8 cellular contexts compared by ENCODE assay signal in the genomic region with DNA sequence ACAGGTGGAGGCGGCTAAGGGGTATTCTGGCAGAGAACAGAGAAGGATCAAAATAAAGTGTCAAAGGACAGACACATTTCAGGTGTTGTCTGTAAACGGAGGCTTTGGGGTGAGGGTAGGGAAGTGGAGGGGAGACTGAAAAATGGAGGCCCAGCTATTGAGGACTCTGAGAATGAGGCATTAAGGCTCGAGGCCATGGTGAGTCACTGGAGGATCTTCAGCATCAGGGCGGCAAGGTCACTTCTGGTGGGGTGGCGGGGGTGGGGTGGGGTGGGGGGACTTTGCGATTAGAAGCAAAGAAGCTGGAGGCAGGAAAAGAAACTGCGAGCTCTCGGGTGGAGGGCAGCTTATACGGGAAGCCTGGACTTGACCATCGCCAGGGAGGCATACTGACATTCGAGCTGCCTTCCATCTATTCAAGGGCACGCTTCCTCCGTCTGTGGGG. TPM values are rescaled to one million over a fixed set of nuclear protein-coding genes. Genes with fewer than 3 reads are reported as not detected.
DNase-seq lines count a peak whose midpoint lies in the region; ATAC-seq and TF ChIP-seq lines count a peak whose summit lies in the region.

No MANE protein-coding gene starts in this region.

- H3K27me3 ChIP-seq in AG04450 (ENCODE audit: control insufficient read depth, insufficient read depth, low read length) = peaks cover 5% of the 10 kb centered on the region
- no peaks in the 10 kb centered on the region for H3K27me3 ChIP-seq in gastroesophageal sphincter
- no peaks in the 10 kb centered on the region for H3K27me3 ChIP-seq in prostate gland (replicated peaks; ENCODE audit: insufficient read depth)

- POLR2A ChIA-PET in AG04450 (lab: Yijun Ruan, JAX) (interaction anchor here (0.6 kb wide), 1 partner anchor 93 kb away, joined by 4 read pairs; no protein-coding TSS in a partner anchor), HEK293 (lab: Yijun Ruan, JAX) (interaction anchor here (0.6 to 3.0 kb wide), 5 partner anchors 10 to 260 kb away, joined by 3 to 15 read pairs (median 5); a partner anchor contains a TSS)

- H3K4me1 ChIP-seq in HEK293 (ENCODE audit: control insufficient read depth, insufficient read depth, low read length) (no peaks in the 10 kb centered on the region; the same call in 1 of the 2 replicates), gastroesophageal sphincter (peaks cover 0 to 45% (median 7%) of the 10 kb centered on the region in 3 donors), prostate gland (replicated peaks) (no peaks in the 10 kb centered on the region)

- no peak for TF ChIP-seq EP300 in gastroesophageal sphincter (IDR thresholded peaks at IDR 0.05)

- TF ChIP-seq CTCF in AG04450 (IDR thresholded peaks at IDR 0.05; ENCODE audit: low read depth, low read length) = no peak
- no peak for TF ChIP-seq CTCF in HEK293 (tag by site-specific recombination; IDR thresholded peaks at IDR 0.05)
- TF ChIP-seq CTCF in gastroesophageal sphincter (IDR thresholded peaks at IDR 0.05) = no peak
- no peak for TF ChIP-seq CTCF in prostate gland (IDR thresholded peaks at IDR 0.05)

- H3K4me3 ChIP-seq in AG04450 (ENCODE audit: low read depth, low read length) = peak overlapping the region; percentile 75
- H3K4me3 ChIP-seq in HEK293 (ENCODE audit: low read depth, low read length) = peak overlapping the region; percentile 78
- H3K4me3 ChIP-seq in gastroesophageal sphincter = peak overlapping the region; percentile 58 to 98
- peak overlapping the region; percentile 88 to 89 for H3K4me3 ChIP-seq in prostate gland

- H3K36me3 ChIP-seq in HEK293 (ENCODE audit: control insufficient read depth in 2 of 2, insufficient read depth in 1 of 2, low read length in 2 of 2) (no peaks in the 10 kb centered on the region), gastroesophageal sphincter (no peaks in the 10 kb centered on the region), prostate gland (no peaks in the 10 kb centered on the region)

- intact Hi-C loops in prostate gland (cut with DNase I) = loop anchor here (2.0 to 10.0 kb wide), 2 partner anchors 59 to 247 kb away; a partner anchor contains a TSS

- no peak overlapping the region for H3K27ac ChIP-seq in AG04450 (ENCODE audit: low read depth, low read length)
- H3K27ac ChIP-seq in HEK293 (ENCODE audit: extremely low read depth, low read depth, low read length) = peak overlapping the region; percentile 73; the same call in 1 of the 2 replicates
- peak overlapping the region; percentile 81 to 99 (median 98) for H3K27ac ChIP-seq in gastroesophageal sphincter
- peak overlapping the region; percentile 89 to 94 for H3K27ac ChIP-seq in prostate gland

- ATAC-seq in gastroesophageal sphincter (peak; percentile 24), GM18498 (IDR thresholded peaks at IDR 0.05; ENCODE audit: unreplicated experiment) (no peak)

- DNase-seq in AG04450 (ENCODE audit: low read depth, low spot score) = no peak
- DNase-seq in activated CD4-positive, alpha-beta T cell treated with anti-CD3 and anti-CD28 coated beads, Interleukin-2, amount 50 U/mL, for 4 hours = peak; percentile 10
- no peak for DNase-seq in prostate gland (ENCODE audit: low spot score)
- DNase-seq in superior temporal gyrus (ENCODE audit: extremely low spot score) = no peak
- no peak for DNase-seq in globus pallidus (ENCODE audit: low spot score)

- WGBS in gastroesophageal sphincter (ENCODE audit: low coverage in 1 of 2), 2 donors = 3 to 30% methylated on average over 3 to 10 of the region's 13 CpGs
- WGBS in prostate gland = 8% methylated on average over 13 of the region's 13 CpGs

- TF ChIP-seq POLR2A in gastroesophageal sphincter (IDR thresholded peaks at IDR 0.05) = no peak
- TF ChIP-seq POLR2A in prostate gland (IDR thresholded peaks at IDR 0.05) = no peak

- CTCF ChIA-PET in AG04450 (lab: Charles Lee) (interaction anchor here (0.6 to 1.7 kb wide), 7 partner anchors 8 to 258 kb away, joined by 3 to 7 read pairs (median 3); no protein-coding TSS in a partner anchor), HEK293 (lab: Yijun Ruan, JAX) (interaction anchor here (0.9 to 1.5 kb wide), 2 partner anchors 73 to 156 kb away, joined by 4 to 9 read pairs; no protein-coding TSS in a partner anchor)

- H3K9me3 ChIP-seq in AG04450 (ENCODE audit: control insufficient read depth, insufficient read depth, low read length) = no peaks in the 10 kb centered on the region
- no peaks in the 10 kb centered on the region for H3K9me3 ChIP-seq in HEK293 (ENCODE audit: control insufficient read depth, insufficient read depth, low read depth, low read length)
- H3K9me3 ChIP-seq in gastroesophageal sphincter = no peaks in the 10 kb centered on the region
- H3K9me3 ChIP-seq in prostate gland = no peaks in the 10 kb centered on the region

TF ChIP-seq in HEK293, 187 proteins besides CTCF, POLR2A, EP300 and RAD21:
- TF ChIP-seq SP3 (tag by site-specific recombination; IDR thresholded peaks at IDR 0.05) (0 out of 2 replicates have a peak, but pooled peaks have one; percentile 17), OSR2 (tag by site-specific recombination; IDR thresholded peaks at IDR 0.05) (no peak), SP7 (tag by site-specific recombination; IDR thresholded peaks at IDR 0.05) (0 out of 2 replicates have a peak, but pooled peaks have one; percentile 18)
- TF ChIP-seq, protein P1, sequence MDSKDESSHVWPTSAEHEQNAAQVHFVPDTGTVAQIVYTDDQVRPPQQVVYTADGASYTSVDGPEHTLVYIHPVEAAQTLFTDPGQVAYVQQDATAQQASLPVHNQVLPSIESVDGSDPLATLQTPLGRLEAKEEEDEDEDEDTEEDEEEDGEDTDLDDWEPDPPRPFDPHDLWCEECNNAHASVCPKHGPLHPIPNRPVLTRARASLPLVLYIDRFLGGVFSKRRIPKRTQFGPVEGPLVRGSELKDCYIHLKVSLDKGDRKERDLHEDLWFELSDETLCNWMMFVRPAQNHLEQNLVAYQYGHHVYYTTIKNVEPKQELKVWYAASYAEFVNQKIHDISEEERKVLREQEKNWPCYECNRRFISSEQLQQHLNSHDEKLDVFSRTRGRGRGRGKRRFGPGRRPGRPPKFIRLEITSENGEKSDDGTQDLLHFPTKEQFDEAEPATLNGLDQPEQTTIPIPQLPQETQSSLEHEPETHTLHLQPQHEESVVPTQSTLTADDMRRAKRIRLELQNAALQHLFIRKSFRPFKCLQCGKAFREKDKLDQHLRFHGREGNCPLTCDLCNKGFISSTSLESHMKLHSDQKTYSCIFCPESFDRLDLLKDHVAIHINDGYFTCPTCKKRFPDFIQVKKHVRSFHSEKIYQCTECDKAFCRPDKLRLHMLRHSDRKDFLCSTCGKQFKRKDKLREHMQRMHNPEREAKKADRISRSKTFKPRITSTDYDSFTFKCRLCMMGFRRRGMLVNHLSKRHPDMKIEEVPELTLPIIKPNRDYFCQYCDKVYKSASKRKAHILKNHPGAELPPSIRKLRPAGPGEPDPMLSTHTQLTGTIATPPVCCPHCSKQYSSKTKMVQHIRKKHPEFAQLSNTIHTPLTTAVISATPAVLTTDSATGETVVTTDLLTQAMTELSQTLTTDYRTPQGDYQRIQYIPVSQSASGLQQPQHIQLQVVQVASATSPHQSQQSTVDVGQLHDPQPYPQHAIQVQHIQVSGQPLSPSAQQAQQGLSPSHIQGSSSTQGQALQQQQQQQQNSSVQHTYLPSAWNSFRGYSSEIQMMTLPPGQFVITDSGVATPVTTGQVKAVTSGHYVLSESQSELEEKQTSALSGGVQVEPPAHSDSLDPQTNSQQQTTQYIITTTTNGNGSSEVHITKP (tag by site-specific recombination; IDR thresholded peaks at IDR 0.05) = peak; percentile 88
TF ChIP-seq in HEK293: peak in this region for 3.

RNA-seq across cellular contexts. Expression of a gene that starts 58.4 kb away (rescaled TPM):
- polyA plus RNA-seq in AG04450 (2011; rRNA removed) = 11.9 and 13.8 TPM in 2 replicates
- 12.4 and 19.2 TPM in 2 replicates for polyA minus RNA-seq in AG04450 (2011; rRNA and poly(A)+ RNA removed)
- total RNA-seq in gastroesophageal sphincter (10 to 100 TPM; 51.5 to 81.6 (median 66.1) TPM), prostate gland (10 to 100 TPM; 35.7 to 41.3 TPM)

Comparison
In these comparisons a context has a peak if more than half of its experiments do, and no peak if none do; other contexts are left out.
1. DNase-seq: peak in activated CD4-positive, alpha-beta T cell treated with anti-CD3 and anti-CD28 coated beads, Interleukin-2, amount 50 U/mL, for 4 hours (2 of 2); none in AG04450 (single experiment), prostate gland (single experiment), superior temporal gyrus (single experiment) and globus pallidus (single experiment).
2. Peak in every context shown above with its lines, with median percentiles within 50 percentile points of each other: H3K4me3 ChIP-seq.